Comparison of ENCODE assay signal across 1 cellular context in the genomic region with DNA sequence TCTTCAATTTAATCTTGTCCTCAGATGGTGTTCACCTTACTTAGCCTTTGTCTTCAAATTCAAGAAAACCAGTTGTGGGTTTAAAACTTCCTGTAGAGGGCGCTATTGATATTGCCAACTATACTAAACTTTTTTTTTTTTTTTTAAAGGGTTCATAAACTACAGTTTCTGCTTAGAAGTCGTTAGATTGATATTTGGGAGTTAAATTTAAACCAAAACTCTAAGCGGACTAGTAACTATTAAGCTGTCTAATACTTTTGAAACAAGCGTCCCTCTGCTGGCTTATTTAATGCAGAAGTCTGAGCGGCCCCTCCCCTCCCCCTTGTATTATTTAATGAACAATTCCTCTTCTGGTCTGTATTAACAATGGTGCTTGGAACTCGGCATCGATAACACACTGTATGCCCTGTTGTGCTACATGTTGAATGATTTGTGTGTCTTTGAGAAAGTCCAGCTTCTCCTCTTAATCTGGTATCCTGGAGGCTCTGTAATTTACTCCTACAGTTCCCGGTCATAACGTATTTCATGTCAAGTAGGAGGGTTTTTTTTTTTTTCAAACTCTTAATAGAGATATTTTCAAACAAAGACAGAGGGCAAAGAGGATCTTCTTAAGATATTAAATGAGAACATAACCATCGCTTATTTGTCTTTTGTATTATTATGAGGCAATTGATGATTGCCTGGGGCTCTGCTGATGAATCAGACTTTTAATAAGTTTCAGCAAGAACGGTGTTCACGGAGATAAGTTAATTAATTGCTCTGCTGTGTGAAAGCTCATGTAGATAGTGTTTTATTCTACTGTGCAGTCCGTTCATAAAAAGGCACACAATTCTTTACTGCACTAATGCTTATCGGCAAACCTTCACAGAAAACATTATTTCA.
TF ChIP-seq lines count a peak whose summit lies in the region.

No MANE protein-coding gene starts in this region.

TF ChIP-seq in WTC11, 78 proteins besides CTCF, POLR2A, EP300 and RAD21 (continued from another document):
- TF ChIP-seq, protein P1, sequence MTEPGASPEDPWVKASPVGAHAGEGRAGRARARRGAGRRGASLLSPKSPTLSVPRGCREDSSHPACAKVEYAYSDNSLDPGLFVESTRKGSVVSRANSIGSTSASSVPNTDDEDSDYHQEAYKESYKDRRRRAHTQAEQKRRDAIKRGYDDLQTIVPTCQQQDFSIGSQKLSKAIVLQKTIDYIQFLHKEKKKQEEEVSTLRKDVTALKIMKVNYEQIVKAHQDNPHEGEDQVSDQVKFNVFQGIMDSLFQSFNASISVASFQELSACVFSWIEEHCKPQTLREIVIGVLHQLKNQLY (CRISPR knock-in tag; IDR thresholded peaks at IDR 0.05), result no peak
- TF ChIP-seq, protein P2, sequence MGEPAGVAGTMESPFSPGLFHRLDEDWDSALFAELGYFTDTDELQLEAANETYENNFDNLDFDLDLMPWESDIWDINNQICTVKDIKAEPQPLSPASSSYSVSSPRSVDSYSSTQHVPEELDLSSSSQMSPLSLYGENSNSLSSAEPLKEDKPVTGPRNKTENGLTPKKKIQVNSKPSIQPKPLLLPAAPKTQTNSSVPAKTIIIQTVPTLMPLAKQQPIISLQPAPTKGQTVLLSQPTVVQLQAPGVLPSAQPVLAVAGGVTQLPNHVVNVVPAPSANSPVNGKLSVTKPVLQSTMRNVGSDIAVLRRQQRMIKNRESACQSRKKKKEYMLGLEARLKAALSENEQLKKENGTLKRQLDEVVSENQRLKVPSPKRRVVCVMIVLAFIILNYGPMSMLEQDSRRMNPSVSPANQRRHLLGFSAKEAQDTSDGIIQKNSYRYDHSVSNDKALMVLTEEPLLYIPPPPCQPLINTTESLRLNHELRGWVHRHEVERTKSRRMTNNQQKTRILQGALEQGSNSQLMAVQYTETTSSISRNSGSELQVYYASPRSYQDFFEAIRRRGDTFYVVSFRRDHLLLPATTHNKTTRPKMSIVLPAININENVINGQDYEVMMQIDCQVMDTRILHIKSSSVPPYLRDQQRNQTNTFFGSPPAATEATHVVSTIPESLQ (CRISPR knock-in tag; IDR thresholded peaks at IDR 0.05), result no peak
- TF ChIP-seq ZNF219 (CRISPR knock-in tag; IDR thresholded peaks at IDR 0.05; ENCODE audit: borderline replicate concordance) (no peak), FOXJ3 (CRISPR knock-in tag; IDR thresholded peaks at IDR 0.05; ENCODE audit: borderline replicate concordance) (no peak), TP53 (CRISPR knock-in tag; IDR thresholded peaks at IDR 0.05) (no peak), CREM (CRISPR knock-in tag; IDR thresholded peaks at IDR 0.05) (no peak), TEAD1 (CRISPR knock-in tag; IDR thresholded peaks at IDR 0.05) (no peak), FOXK1 (CRISPR knock-in tag; IDR thresholded peaks at IDR 0.05) (no peak), RELA (CRISPR knock-in tag; IDR thresholded peaks at IDR 0.05; ENCODE audit: borderline replicate concordance) (no peak), JUN (CRISPR knock-in tag; IDR thresholded peaks at IDR 0.05) (no peak)
